8 cellular contexts compared by ENCODE assay signal in genomic region chr19:20776083-20777076, GRCh38. TPM values are rescaled to one million over a fixed set of nuclear protein-coding genes. Genes with fewer than 3 reads are reported as not detected.
DNase-seq lines count a peak whose midpoint lies in the region; ATAC-seq and TF ChIP-seq lines count a peak whose summit lies in the region.

TSS of gene ZNF66 (plus strand) at chr19:20776304. CDS start at chr19:20776448, 144 bp downstream.

- peak within 1 kb of the TSS; percentile 97 to 98 for H3K27ac Mint-ChIP-seq in natural killer cell

- H3K9me3 ChIP-seq in HUES48 (ENCODE audit: control insufficient read depth, insufficient read depth, low read length) (no peaks in the 10 kb centered on the region), Peyer's patch (no peaks in the 10 kb centered on the region)

- no peaks in the 10 kb centered on the region for H3K36me3 Mint-ChIP-seq in natural killer cell

- peak within 1 kb of the TSS; percentile 99 for H3K4me3 ChIP-seq in HUES48 (ENCODE audit: low read depth, low read length)
- H3K4me3 ChIP-seq in Peyer's patch, result peak within 1 kb of the TSS; percentile 69 to 88 (median 82)

- peak; percentile 91 for DNase-seq in D341Med (ENCODE audit: low spot score)
- peak; percentile 93 to 98 (median 98) for DNase-seq in Peyer's patch
- peak; percentile 84 to 87 for DNase-seq in activated T-helper 1 cell treated with anti-CD3 and anti-CD28 coated beads, Interleukin-2, amount 50 U/mL, for 16 hours (ENCODE audit: low read depth in 1 of 2, low spot score in 1 of 2)
- DNase-seq in fibroblast of peridontal ligament (ENCODE audit: extremely low read depth), result peak; percentile 97
- peak; percentile 96 for DNase-seq in natural killer cell
- DNase-seq in stimulated activated naive CD4-positive, alpha-beta T cell (lab: John Stamatoyannopoulos, UW), result peak; percentile 87 to 95 (median 94)

- H3K9ac ChIP-seq in HUES48 (ENCODE audit: low read depth, low read length), result peak within 1 kb of the TSS; percentile 91

- H3K4me3 Mint-ChIP-seq in natural killer cell, result peak within 1 kb of the TSS; percentile 99

- H3K27me3 ChIP-seq in HUES48 (ENCODE audit: control insufficient read depth, insufficient read depth, low read length), result no peaks in the 10 kb centered on the region
- no peaks in the 10 kb centered on the region for H3K27me3 ChIP-seq in Peyer's patch

- TF ChIP-seq POLR2A in Peyer's patch (IDR thresholded peaks at IDR 0.05), result peak; percentile 53 to 54

- 0 out of 2 replicates have a peak, but pooled peaks cover 16% of the 10 kb centered on the region for H3K36me3 ChIP-seq in HUES48 (ENCODE audit: control insufficient read depth, insufficient read depth, low read length)
- H3K36me3 ChIP-seq in Peyer's patch, result no peaks in the 10 kb centered on the region

- no peaks in the 10 kb centered on the region for H3K4me1 ChIP-seq in HUES48 (ENCODE audit: control insufficient read depth, insufficient read depth, low read length)
- H3K4me1 ChIP-seq in Peyer's patch, result no peaks in the 10 kb centered on the region

- H3K9me3 Mint-ChIP-seq in natural killer cell, result no peaks in the 10 kb centered on the region

- TF ChIP-seq CTCF in Peyer's patch (IDR thresholded peaks at IDR 0.05), result no peak
- TF ChIP-seq CTCF in natural killer cell (IDR thresholded peaks at IDR 0.05), result no peak

- peaks cover 13 to 28% of the 10 kb centered on the region in 2 donors for H3K4me1 Mint-ChIP-seq in natural killer cell

- H3K27me3 Mint-ChIP-seq in natural killer cell (ENCODE audit: low read depth in 2 of 2), result no peaks in the 10 kb centered on the region

- intact Hi-C loops in natural killer cell (cut with micrococcal nuclease), result loop anchor here (1.0 to 2.0 kb wide), 3 partner anchors 115 to 737 kb away; partner anchors contain the start of genes ZNF626 and ZNF682

- ATAC-seq in GM21381 (IDR thresholded peaks at IDR 0.05; ENCODE audit: unreplicated experiment) (peak; percentile 96), natural killer cell (peak; percentile 97 to 99 (median 99))

- H3K27ac ChIP-seq in HUES48 (ENCODE audit: low read depth, low read length) (peak within 1 kb of the TSS; percentile 87), Peyer's patch (peak within 1 kb of the TSS; percentile 68 to 80 (median 76))

RNA-seq across cellular contexts. Expression of gene ZNF66, which starts in this region (rescaled TPM):
- total RNA-seq in Peyer's patch, result 10 to 100 TPM in 1 of 4 donors, 1 to 10 TPM in 3; 4.9 to 11.6 (median 7.0) TPM
- 10 to 100 TPM in 2 of 3 donors, 1 to 10 TPM in 1; 7.7 to 11.8 (median 10.6) TPM for total RNA-seq in natural killer cell

Comparison
In these comparisons a context has a peak if more than half of its experiments do, and no peak if none do; other contexts are left out.
1. Peak in every context shown above with its lines: DNase-seq, ATAC-seq, H3K4me3 ChIP-seq and H3K27ac ChIP-seq.